ENCODE assay signal across 2 cellular contexts in genomic region chr1:212674872-212675271, GRCh38.
TF ChIP-seq lines count a peak whose summit lies in the region.

No MANE protein-coding gene starts in this region.

TF ChIP-seq in K562, 482 proteins besides CTCF, POLR2A, EP300 and RAD21:
- TF ChIP-seq ILF3 (IDR thresholded peaks at IDR 0.05; ENCODE audit: borderline replicate concordance) (no peak), RBM25 (IDR thresholded peaks at IDR 0.05; ENCODE audit: low read depth, low read length, severe bottlenecking) (peak; percentile 67)
TF ChIP-seq in K562: peak in this region for 1.

TF ChIP-seq in H1, 55 proteins besides CTCF, POLR2A, EP300 and RAD21:
- 0 out of 2 replicates have a peak, but pooled peaks have one; percentile 67 for TF ChIP-seq KDM1A (IDR thresholded peaks at IDR 0.05; ENCODE audit: borderline replicate concordance, low read length)
- TF ChIP-seq GTF2F1 (IDR thresholded peaks at IDR 0.05; ENCODE audit: borderline replicate concordance, low read depth, low read length): no peak
TF ChIP-seq in H1: peak in this region for 1.
